Comparison of ENCODE assay signal across 2 cellular contexts in genomic region chr22:21013742-21014201, GRCh38.
TF ChIP-seq lines count a peak whose summit lies in the region.

No MANE protein-coding gene starts in this region.

TF ChIP-seq in liver, 16 proteins besides CTCF, POLR2A, EP300 and RAD21:
- no peak for TF ChIP-seq HNF4A (conservative IDR thresholded peaks at IDR 0.05)
- TF ChIP-seq, protein P1, sequence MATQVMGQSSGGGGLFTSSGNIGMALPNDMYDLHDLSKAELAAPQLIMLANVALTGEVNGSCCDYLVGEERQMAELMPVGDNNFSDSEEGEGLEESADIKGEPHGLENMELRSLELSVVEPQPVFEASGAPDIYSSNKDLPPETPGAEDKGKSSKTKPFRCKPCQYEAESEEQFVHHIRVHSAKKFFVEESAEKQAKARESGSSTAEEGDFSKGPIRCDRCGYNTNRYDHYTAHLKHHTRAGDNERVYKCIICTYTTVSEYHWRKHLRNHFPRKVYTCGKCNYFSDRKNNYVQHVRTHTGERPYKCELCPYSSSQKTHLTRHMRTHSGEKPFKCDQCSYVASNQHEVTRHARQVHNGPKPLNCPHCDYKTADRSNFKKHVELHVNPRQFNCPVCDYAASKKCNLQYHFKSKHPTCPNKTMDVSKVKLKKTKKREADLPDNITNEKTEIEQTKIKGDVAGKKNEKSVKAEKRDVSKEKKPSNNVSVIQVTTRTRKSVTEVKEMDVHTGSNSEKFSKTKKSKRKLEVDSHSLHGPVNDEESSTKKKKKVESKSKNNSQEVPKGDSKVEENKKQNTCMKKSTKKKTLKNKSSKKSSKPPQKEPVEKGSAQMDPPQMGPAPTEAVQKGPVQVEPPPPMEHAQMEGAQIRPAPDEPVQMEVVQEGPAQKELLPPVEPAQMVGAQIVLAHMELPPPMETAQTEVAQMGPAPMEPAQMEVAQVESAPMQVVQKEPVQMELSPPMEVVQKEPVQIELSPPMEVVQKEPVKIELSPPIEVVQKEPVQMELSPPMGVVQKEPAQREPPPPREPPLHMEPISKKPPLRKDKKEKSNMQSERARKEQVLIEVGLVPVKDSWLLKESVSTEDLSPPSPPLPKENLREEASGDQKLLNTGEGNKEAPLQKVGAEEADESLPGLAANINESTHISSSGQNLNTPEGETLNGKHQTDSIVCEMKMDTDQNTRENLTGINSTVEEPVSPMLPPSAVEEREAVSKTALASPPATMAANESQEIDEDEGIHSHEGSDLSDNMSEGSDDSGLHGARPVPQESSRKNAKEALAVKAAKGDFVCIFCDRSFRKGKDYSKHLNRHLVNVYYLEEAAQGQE (IDR thresholded peaks at IDR 0.05): no peak
- TF ChIP-seq, protein P2, sequence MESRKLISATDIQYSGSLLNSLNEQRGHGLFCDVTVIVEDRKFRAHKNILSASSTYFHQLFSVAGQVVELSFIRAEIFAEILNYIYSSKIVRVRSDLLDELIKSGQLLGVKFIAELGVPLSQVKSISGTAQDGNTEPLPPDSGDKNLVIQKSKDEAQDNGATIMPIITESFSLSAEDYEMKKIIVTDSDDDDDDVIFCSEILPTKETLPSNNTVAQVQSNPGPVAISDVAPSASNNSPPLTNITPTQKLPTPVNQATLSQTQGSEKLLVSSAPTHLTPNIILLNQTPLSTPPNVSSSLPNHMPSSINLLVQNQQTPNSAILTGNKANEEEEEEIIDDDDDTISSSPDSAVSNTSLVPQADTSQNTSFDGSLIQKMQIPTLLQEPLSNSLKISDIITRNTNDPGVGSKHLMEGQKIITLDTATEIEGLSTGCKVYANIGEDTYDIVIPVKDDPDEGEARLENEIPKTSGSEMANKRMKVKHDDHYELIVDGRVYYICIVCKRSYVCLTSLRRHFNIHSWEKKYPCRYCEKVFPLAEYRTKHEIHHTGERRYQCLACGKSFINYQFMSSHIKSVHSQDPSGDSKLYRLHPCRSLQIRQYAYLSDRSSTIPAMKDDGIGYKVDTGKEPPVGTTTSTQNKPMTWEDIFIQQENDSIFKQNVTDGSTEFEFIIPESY (IDR thresholded peaks at IDR 0.05): no peak
- TF ChIP-seq YY1 (IDR thresholded peaks at IDR 0.05): no peak
- TF ChIP-seq FOXA2 (IDR thresholded peaks at IDR 0.05): no peak
- no peak for TF ChIP-seq NR2F2 (IDR thresholded peaks at IDR 0.05)
- TF ChIP-seq SP1 (IDR thresholded peaks at IDR 0.05): no peak
TF ChIP-seq in liver: peak in this region for 0.

TF ChIP-seq in HepG2, 621 proteins besides CTCF, POLR2A, EP300 and RAD21:
- TF ChIP-seq POLR2AphosphoS5 (IDR thresholded peaks at IDR 0.05; ENCODE audit: low read depth, low read length) (no peak), NCOA5 (CRISPR knock-in tag; IDR thresholded peaks at IDR 0.05) (no peak), ZNF124 (CRISPR knock-in tag; IDR thresholded peaks at IDR 0.05) (no peak), POGZ (CRISPR knock-in tag; IDR thresholded peaks at IDR 0.05) (no peak), TAF1 (CRISPR knock-in tag; IDR thresholded peaks at IDR 0.05) (no peak), PRMT3 (CRISPR knock-in tag; IDR thresholded peaks at IDR 0.05; ENCODE audit: borderline replicate concordance, low read depth) (no peak), U2AF1 (optimal IDR thresholded peaks at IDR 0.05; ENCODE audit: low read depth, low read length) (no peak), ARNTL (CRISPR knock-in tag; IDR thresholded peaks at IDR 0.05) (no peak), HIVEP1 (CRISPR knock-in tag; IDR thresholded peaks at IDR 0.05) (no peak), MLXIP (CRISPR knock-in tag; IDR thresholded peaks at IDR 0.05; ENCODE audit: borderline replicate concordance) (no peak), RFXAP (CRISPR knock-in tag; IDR thresholded peaks at IDR 0.05; ENCODE audit: borderline replicate concordance) (no peak), ZNF33B (CRISPR knock-in tag; IDR thresholded peaks at IDR 0.05) (no peak), SMARCC2 (IDR thresholded peaks at IDR 0.05) (no peak), ZBTB4 (CRISPR knock-in tag; IDR thresholded peaks at IDR 0.05; ENCODE audit: borderline replicate concordance) (no peak)
- TF ChIP-seq, protein P3, sequence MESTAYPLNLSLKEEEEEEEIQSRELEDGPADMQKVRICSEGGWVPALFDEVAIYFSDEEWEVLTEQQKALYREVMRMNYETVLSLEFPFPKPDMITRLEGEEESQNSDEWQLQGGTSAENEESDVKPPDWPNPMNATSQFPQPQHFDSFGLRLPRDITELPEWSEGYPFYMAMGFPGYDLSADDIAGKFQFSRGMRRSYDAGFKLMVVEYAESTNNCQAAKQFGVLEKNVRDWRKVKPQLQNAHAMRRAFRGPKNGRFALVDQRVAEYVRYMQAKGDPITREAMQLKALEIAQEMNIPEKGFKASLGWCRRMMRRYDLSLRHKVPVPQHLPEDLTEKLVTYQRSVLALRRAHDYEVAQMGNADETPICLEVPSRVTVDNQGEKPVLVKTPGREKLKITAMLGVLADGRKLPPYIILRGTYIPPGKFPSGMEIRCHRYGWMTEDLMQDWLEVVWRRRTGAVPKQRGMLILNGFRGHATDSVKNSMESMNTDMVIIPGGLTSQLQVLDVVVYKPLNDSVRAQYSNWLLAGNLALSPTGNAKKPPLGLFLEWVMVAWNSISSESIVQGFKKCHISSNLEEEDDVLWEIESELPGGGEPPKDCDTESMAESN (CRISPR knock-in tag; conservative IDR thresholded peaks at IDR 0.05): no peak
